Comparison of ENCODE assay signal across 21 cellular contexts in genomic region chr3:71621802-71622537, GRCh38. TPM values are rescaled to one million over a fixed set of nuclear protein-coding genes. Genes with fewer than 3 reads are reported as not detected.
DNase-seq lines count a peak whose midpoint lies in the region; ATAC-seq, FAIRE-seq and TF ChIP-seq lines count a peak whose summit lies in the region.
"Had no signal": no experiment of that assay in that cellular context is flagged by ENCODE, and none has a peak within 500 bp of the region (broad histone marks: within the 10 kb centered on the region; RNA-seq: fewer than 3 reads in every experiment).

No MANE protein-coding gene starts in this region.

- 0% methylated on average over 9 of the region's 9 CpGs for WGBS in K562 (ENCODE audit: insufficient coverage, low coverage, missing lambda C conversion rate)

- TF ChIP-seq RAD21 in K562 (CRISPR knock-in tag; conservative IDR thresholded peaks at IDR 0.05 in 1 of 2, IDR thresholded peaks at IDR 0.05 in 1 of 2), result no peak

- no peaks in the 10 kb centered on the region for H3K79me2 ChIP-seq in K562 (ENCODE audit: control insufficient read depth, insufficient read depth, low read length)

- peaks cover 0 to 2% (median 0%) of the 10 kb centered on the region in 7 donors for H3K9me3 Mint-ChIP-seq in CD14-positive monocyte
- H3K9me3 Mint-ChIP-seq: CD8-positive, alpha-beta memory T cell; GM23338 had no signal

- no peak for TF ChIP-seq POLR2A in K562 (conservative IDR thresholded peaks at IDR 0.05)

- peaks cover 16% of the 10 kb centered on the region for H3K27me3 ChIP-seq in cardiac muscle cell
- H3K27me3 ChIP-seq in right atrium auricular region, result no peaks in the 10 kb centered on the region
- H3K27me3 ChIP-seq in K562 (ENCODE audit: control insufficient read depth in 2 of 2, insufficient read depth in 2 of 2, low read length in 2 of 2), result peaks cover 18 to 51% of the 10 kb centered on the region in 2 experiments; a peak in 4 of 5 replicates
- H3K27me3 ChIP-seq: BLaER1 treated with 17β-estradiol and CSF1 and Interleukin-3, amounts not matched to agents 10 nM and 100 nM had no signal

- no peak overlapping the region for H3K9ac ChIP-seq in K562 (ENCODE audit: insufficient read depth in 1 of 2, low read depth in 2 of 2, low read length in 2 of 2)
- H3K9ac ChIP-seq: BLaER1 treated with 17β-estradiol and CSF1 and Interleukin-3, amounts not matched to agents 10 nM and 100 nM had no signal

- CTCF ChIA-PET in K562 (lab: Yijun Ruan, JAX; ENCODE audit: low intra/inter-chr PET ratio), result no interaction called here

- peaks cover 4 to 11% of the 10 kb centered on the region in 2 donors for H3K36me3 Mint-ChIP-seq in CD14-positive monocyte

- H3K27ac ChIP-seq in cardiac muscle cell (no peak overlapping the region), right atrium auricular region (no peak overlapping the region), K562 (ENCODE audit: extremely low read depth, low read depth, low read length) (no peak overlapping the region)
- H3K27ac ChIP-seq: BLaER1 treated with 17β-estradiol and CSF1 and Interleukin-3, amounts not matched to agents 10 nM and 100 nM; HL-60 had no signal

- H3K4me1 ChIP-seq in cardiac muscle cell (ENCODE audit: low read depth) (no peaks in the 10 kb centered on the region), right atrium auricular region (no peaks in the 10 kb centered on the region), K562 (replicated peaks in 1 of 2; ENCODE audit: control insufficient read depth in 2 of 2, insufficient read depth in 2 of 2, low read length in 2 of 2) (no peaks in the 10 kb centered on the region)

- TF ChIP-seq EP300 in K562 (IDR thresholded peaks at IDR 0.05; ENCODE audit: low read length), result no peak

- peaks cover 8% of the 10 kb centered on the region for H3K4me1 Mint-ChIP-seq in CD14-positive monocyte
- H3K4me1 Mint-ChIP-seq: B cell; CD8-positive, alpha-beta memory T cell had no signal

- BruUV-seq in K562 (replicated peaks; lab: Mats Ljungman, UMichigan), result no TSS peak

- no peak for ATAC-seq in K562
- ATAC-seq: GM23338 had no signal

- POLR2A ChIA-PET in K562 (lab: Yijun Ruan, JAX), result interaction anchor here (0.7 kb wide), 1 partner anchor 1090 kb away, joined by 4 read pairs; no protein-coding TSS in a partner anchor

- no peaks in the 10 kb centered on the region for H3K36me3 ChIP-seq in cardiac muscle cell
- H3K36me3 ChIP-seq in right atrium auricular region, result no peaks in the 10 kb centered on the region
- no peaks in the 10 kb centered on the region for H3K36me3 ChIP-seq in K562 (ENCODE audit: control insufficient read depth, insufficient read depth, low read length)
- H3K36me3 ChIP-seq: BLaER1 treated with 17β-estradiol and CSF1 and Interleukin-3, amounts not matched to agents 10 nM and 100 nM had no signal

- intact Hi-C loops in K562 (cut with micrococcal nuclease) (no loop called here), CD14-positive monocyte (cut with micrococcal nuclease) (no loop called here)

- H3K4me3 ChIP-seq in cardiac muscle cell (no peak overlapping the region), right atrium auricular region (no peak overlapping the region), K562 (no peak overlapping the region)
- H3K4me3 ChIP-seq: BLaER1 treated with 17β-estradiol and CSF1 and Interleukin-3, amounts not matched to agents 10 nM and 100 nM; GM23338 had no signal

- no peak overlapping the region for H2AFZ ChIP-seq in K562 (ENCODE audit: low read depth, low read length)
- H2AFZ ChIP-seq: GM23338 had no signal

- H3K27ac Mint-ChIP-seq in CD14-positive monocyte, result peak overlapping the region in 2 of 7 donors; percentile 45 to 54
- H3K27ac Mint-ChIP-seq: B cell; CD8-positive, alpha-beta memory T cell; GM23338 had no signal

- no peaks in the 10 kb centered on the region for H3K9me1 ChIP-seq in K562 (ENCODE audit: control insufficient read depth, insufficient read depth, low read length)

- FAIRE-seq in K562 (lab: Jason Lieb, UNC), result no peak
- FAIRE-seq: GM12892, GM18507, H54 had no signal

- peaks cover 0 to 1% (median under 1%) of the 10 kb centered on the region in 3 donors for H3K27me3 Mint-ChIP-seq in CD14-positive monocyte (ENCODE audit: low read depth in 3 of 3)
- H3K27me3 Mint-ChIP-seq: CD4-positive, CD25-positive, alpha-beta regulatory T cell had no signal

- no peak overlapping the region for H3K4me2 ChIP-seq in K562 (ENCODE audit: insufficient read depth, low read length)
- H3K4me2 ChIP-seq: BLaER1 treated with 17β-estradiol and CSF1 and Interleukin-3, amounts not matched to agents 10 nM and 100 nM; GM23338 had no signal

- in situ Hi-C loops in K562 (cut with MboI), result no loop called here

- DNase-seq in cardiac muscle cell (ENCODE audit: low read depth in 1 of 2, low spot score in 1 of 2), result peak; percentile 21 to 52
- DNase-seq in right atrium auricular region (ENCODE audit: low spot score), result no peak
- no peak for DNase-seq in K562 (ENCODE audit: extremely low read depth in 1 of 4, low spot score in 3 of 4)
- peak; percentile 20 for DNase-seq in middle frontal gyrus (ENCODE audit: extremely low spot score, low spot score)
- DNase-seq in NOMO-1 treated with dmso at 0.1 percent for 144 hours (lab: John Stamatoyannopoulos, UW; ENCODE audit: unreplicated experiment), result no peak
- no peak for DNase-seq in activated CD8-positive, alpha-beta memory T cell treated with anti-CD3 and anti-CD28 coated beads for 24 hours
- DNase-seq in CD14-positive monocyte (ENCODE audit: low spot score), result no peak
- DNase-seq: CD4-positive, CD25-positive, alpha-beta regulatory T cell; CD8-positive, alpha-beta memory T cell; COR-L47; DMS153; DMS79; GDM1; HCEC 1CT had no signal

- TF ChIP-seq CTCF in cardiac muscle cell (IDR thresholded peaks at IDR 0.05; ENCODE audit: low read depth, low read length), result no peak
- no peak for TF ChIP-seq CTCF in right atrium auricular region (IDR thresholded peaks at IDR 0.05)
- no peak for TF ChIP-seq CTCF in K562 (IDR thresholded peaks at IDR 0.05 in 2 of 3, conservative IDR thresholded peaks at IDR 0.05 in 1 of 3; ENCODE audit: insufficient read depth in 2 of 3, low read depth in 1 of 3, low read length in 3 of 3)
- no peak for TF ChIP-seq CTCF in CD14-positive monocyte (IDR thresholded peaks at IDR 0.05)

- no peak overlapping the region for H3K4me3 Mint-ChIP-seq in CD14-positive monocyte
- H3K4me3 Mint-ChIP-seq: B cell; CD4-positive, CD25-positive, alpha-beta regulatory T cell; CD8-positive, alpha-beta memory T cell; GM23338 had no signal

- no peaks in the 10 kb centered on the region for H4K20me1 ChIP-seq in K562 (replicated peaks; ENCODE audit: control insufficient read depth, insufficient read depth, low read length)
- H4K20me1 ChIP-seq: BLaER1 treated with 17β-estradiol and CSF1 and Interleukin-3, amounts not matched to agents 10 nM and 100 nM had no signal

- H3K9me3 ChIP-seq in cardiac muscle cell (ENCODE audit: low read depth) (no peaks in the 10 kb centered on the region), right atrium auricular region (no peaks in the 10 kb centered on the region), K562 (replicated peaks; ENCODE audit: control insufficient read depth, insufficient read depth, low read depth, low read length) (no peaks in the 10 kb centered on the region)

TF ChIP-seq in K562, 482 proteins besides CTCF, POLR2A, EP300 and RAD21:
- TF ChIP-seq CEBPB (tag; IDR thresholded peaks at IDR 0.05) (peak; percentile 41; the same call in 1 of the 2 replicates), SMARCB1 (IDR thresholded peaks at IDR 0.05; ENCODE audit: insufficient read length, low read depth) (no peak), ZNF668 (CRISPR knock-in tag; IDR thresholded peaks at IDR 0.05) (no peak), TCFL5 (CRISPR knock-in tag; conservative IDR thresholded peaks at IDR 0.05) (no peak)

RNA-seq across cellular contexts. Expression of gene FOXP1, which starts 38.4 kb away (rescaled TPM):
- 115 and 132 TPM in 2 replicates for total RNA-seq in cardiac muscle cell
- 121 and 149 TPM in 2 replicates for polyA plus RNA-seq in cardiac muscle cell
- 10 to 100 TPM; 39.2 to 59.0 TPM for total RNA-seq in right atrium auricular region
- total RNA-seq in K562 (2011; cell fraction: chromatin; rRNA removed; ENCODE audit: low replicate concordance), result 73.6 and 125 TPM in 2 replicates
- 34.0 and 46.2 TPM in 2 replicates for total RNA-seq in K562 (2011; cell fraction: nucleolus; rRNA removed)
- total RNA-seq in K562 (2011; cell fraction: nucleoplasm; rRNA removed), result 82.5 and 144 TPM in 2 replicates
- 13.7 and 15.2 TPM in 2 replicates for total RNA-seq in K562 (2014; rRNA removed)
- total RNA-seq in K562 (2014; rRNA removed; fragmentation: Illumina TruSeq; extraction: Trizol), result 22.1 and 23.0 TPM in 2 replicates
- total RNA-seq in K562 (2015; rRNA removed; fragmentation: Illumina TruSeq; extraction: Trizol), result 34.5 and 35.1 TPM in 2 replicates
- total RNA-seq in K562 (2021), result 26.2 and 29.4 TPM in 2 replicates
- polyA plus RNA-seq in K562 (2011; rRNA removed), result 8.9 and 10.5 TPM in 2 replicates
- polyA plus RNA-seq in K562 (2011; cell fraction: cytosol; rRNA removed), result 5.1 and 8.3 TPM in 2 replicates
- 14.3 and 20.7 TPM in 2 replicates for polyA plus RNA-seq in K562 (2011; cell fraction: nucleus; rRNA removed)
- 14.7 and 17.1 TPM in 2 replicates for polyA plus RNA-seq in K562 (2012)
- 10.7 TPM in 2 replicates for polyA plus RNA-seq in K562 (2014; fragmentation: Illumina TruSeq; extraction: Trizol)
- polyA plus RNA-seq in K562 (2014; fragmentation: Nextera tagmentation; extraction: Ambion mirVana), result 10 to 100 TPM in 1 of 2 experiments, 1 to 10 TPM in 1; 7.7 to 13.8 TPM
- 6.1 and 8.0 TPM in 2 replicates for polyA plus RNA-seq in K562 (2014; rRNA removed)
- 46.8 and 48.2 TPM in 2 replicates for polyA minus RNA-seq in K562 (2011; rRNA and poly(A)+ RNA removed)
- polyA minus RNA-seq in K562 (2011; cell fraction: cytosol; rRNA and poly(A)+ RNA removed), result 14.1 and 24.0 TPM in 2 replicates
- polyA minus RNA-seq in K562 (2011; cell fraction: nucleus; rRNA and poly(A)+ RNA removed), result 54.0 and 77.8 TPM in 2 replicates
- polyA plus RNA-seq in CD14-positive monocyte, result 10 to 100 TPM; 27.8 to 42.6 TPM

Comparison
In these comparisons a context has a peak if more than half of its experiments do, and no peak if none do; other contexts are left out.
1. DNase-seq: peak in cardiac muscle cell (2 of 2) and middle frontal gyrus (single experiment); none in right atrium auricular region (single experiment), K562 (0 of 4), NOMO-1 treated with dmso at 0.1 percent for 144 hours (single experiment), activated CD8-positive, alpha-beta memory T cell treated with anti-CD3 and anti-CD28 coated beads for 24 hours (single experiment) and CD14-positive monocyte (single experiment).